In genomic region chr10:69179089-69179742, GRCh38 we compare ENCODE assay signal across 1 cellular context.
TF ChIP-seq lines count a peak whose summit lies in the region.

No MANE protein-coding gene starts in this region.

TF ChIP-seq in K562, 482 proteins besides CTCF, POLR2A, EP300 and RAD21 (continued from another document and continues in another):
- no peak for TF ChIP-seq PBX2 (CRISPR knock-in tag; IDR thresholded peaks at IDR 0.05; ENCODE audit: low read depth)
- TF ChIP-seq PBX2 (tag; conservative IDR thresholded peaks at IDR 0.05; ENCODE audit: low read depth): no peak
- TF ChIP-seq AFF4 (CRISPR knock-in tag; IDR thresholded peaks at IDR 0.05): peak; percentile 54; the same call in 1 of the 2 replicates
- TF ChIP-seq BCL6 (CRISPR knock-in tag; IDR thresholded peaks at IDR 0.05): no peak
- 0 out of 2 replicates have a peak, but pooled peaks have one; percentile 10 for TF ChIP-seq E2F4 (CRISPR knock-in tag; IDR thresholded peaks at IDR 0.05; ENCODE audit: low read depth)
- 0 out of 2 replicates have a peak, but pooled peaks have one; percentile 4 for TF ChIP-seq TEAD2 (tag; IDR thresholded peaks at IDR 0.05)
- TF ChIP-seq TAL1 (IDR thresholded peaks at IDR 0.05): no peak
- TF ChIP-seq AFF1 (IDR thresholded peaks at IDR 0.05; ENCODE audit: low read depth in 1 of 2, partially characterized antibody in 2 of 2): no peak
- peak; percentile 31 for TF ChIP-seq CHD4 (IDR thresholded peaks at IDR 0.05; ENCODE audit: insufficient read depth, insufficient replicate concordance, low read depth, low read length, poor library complexity, severe bottlenecking)
- TF ChIP-seq KAT7 (CRISPR knock-in tag; IDR thresholded peaks at IDR 0.05; ENCODE audit: borderline replicate concordance): 0 out of 2 replicates have a peak, but pooled peaks have one; percentile 21
- TF ChIP-seq MBD2 (IDR thresholded peaks at IDR 0.05; ENCODE audit: borderline replicate concordance, low read depth): no peak
- TF ChIP-seq E2F1 (CRISPR knock-in tag; IDR thresholded peaks at IDR 0.05): no peak
- peak; percentile 73 for TF ChIP-seq GTF3C2 (IDR thresholded peaks at IDR 0.05; ENCODE audit: borderline replicate concordance, extremely low read depth, insufficient read length)
- TF ChIP-seq MYBL2 (IDR thresholded peaks at IDR 0.05; ENCODE audit: low read depth): no peak
- no peak for TF ChIP-seq MYBL2 (CRISPR knock-in tag; IDR thresholded peaks at IDR 0.05; ENCODE audit: borderline replicate concordance)
- no peak for TF ChIP-seq TOE1 (IDR thresholded peaks at IDR 0.05; ENCODE audit: borderline replicate concordance)
- TF ChIP-seq TOE1 (CRISPR knock-in tag; IDR thresholded peaks at IDR 0.05; ENCODE audit: borderline replicate concordance, low read depth): 0 out of 2 replicates have a peak, but pooled peaks have one; percentile 47
- no peak for TF ChIP-seq ZNF561 (CRISPR knock-in tag; conservative IDR thresholded peaks at IDR 0.05)
- no peak for TF ChIP-seq BRF1 (IDR thresholded peaks at IDR 0.05; ENCODE audit: borderline replicate concordance, extremely low read depth, insufficient read length)
- TF ChIP-seq ZNF318 (IDR thresholded peaks at IDR 0.05; ENCODE audit: borderline replicate concordance in 1 of 2, low read depth in 1 of 2): no peak; a peak in 1 of 4 replicates
- no peak; a peak in 1 of 4 replicates for TF ChIP-seq TRIM24 (IDR thresholded peaks at IDR 0.05)
- no peak for TF ChIP-seq HNRNPK (IDR thresholded peaks at IDR 0.05; ENCODE audit: low read depth, low read length, poor library complexity, severe bottlenecking)
- TF ChIP-seq NR2C2 (CRISPR knock-in tag; IDR thresholded peaks at IDR 0.05): no peak
- TF ChIP-seq NR2C2 (tag; IDR thresholded peaks at IDR 0.05): no peak
- TF ChIP-seq DDX20 (tag; IDR thresholded peaks at IDR 0.05; ENCODE audit: low read depth): no peak
- no peak for TF ChIP-seq RBM22 (IDR thresholded peaks at IDR 0.05; ENCODE audit: low read depth, low read length, poor library complexity, severe bottlenecking)
- no peak for TF ChIP-seq ID3 (CRISPR knock-in tag; IDR thresholded peaks at IDR 0.05)
- peak; percentile 11; the same call in 1 of the 2 replicates for TF ChIP-seq ID3 (tag; IDR thresholded peaks at IDR 0.05)
- TF ChIP-seq RFX5 (IDR thresholded peaks at IDR 0.05; ENCODE audit: low read depth, low read length): peak; percentile 62; the same call in 1 of the 2 replicates
